ENCODE assay signal across 1 cellular context in genomic region chr3:49283997-49284396, GRCh38.
TF ChIP-seq lines count a peak whose summit lies in the region.

No MANE protein-coding gene starts in this region.

TF ChIP-seq in GM12878, 131 proteins besides CTCF, POLR2A, EP300 and RAD21:
- TF ChIP-seq MYC (IDR thresholded peaks at IDR 0.05; ENCODE audit: insufficient read depth, insufficient read length, insufficient replicate concordance, low read length, severe bottlenecking) (no peak), PAX5 (IDR thresholded peaks at IDR 0.05; ENCODE audit: borderline replicate concordance, low read depth, low read length) (0 out of 2 replicates have a peak, but pooled peaks have one; percentile 35)
- TF ChIP-seq, protein P1, sequence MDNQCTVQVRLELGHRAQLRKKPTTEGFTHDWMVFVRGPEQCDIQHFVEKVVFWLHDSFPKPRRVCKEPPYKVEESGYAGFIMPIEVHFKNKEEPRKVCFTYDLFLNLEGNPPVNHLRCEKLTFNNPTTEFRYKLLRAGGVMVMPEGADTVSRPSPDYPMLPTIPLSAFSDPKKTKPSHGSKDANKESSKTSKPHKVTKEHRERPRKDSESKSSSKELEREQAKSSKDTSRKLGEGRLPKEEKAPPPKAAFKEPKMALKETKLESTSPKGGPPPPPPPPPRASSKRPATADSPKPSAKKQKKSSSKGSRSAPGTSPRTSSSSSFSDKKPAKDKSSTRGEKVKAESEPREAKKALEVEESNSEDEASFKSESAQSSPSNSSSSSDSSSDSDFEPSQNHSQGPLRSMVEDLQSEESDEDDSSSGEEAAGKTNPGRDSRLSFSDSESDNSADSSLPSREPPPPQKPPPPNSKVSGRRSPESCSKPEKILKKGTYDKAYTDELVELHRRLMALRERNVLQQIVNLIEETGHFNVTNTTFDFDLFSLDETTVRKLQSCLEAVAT (IDR thresholded peaks at IDR 0.05), result no peak
